Comparison of ENCODE assay signal across 15 cellular contexts in genomic region chr7:74028321-74028812, GRCh38. TPM values are rescaled to one million over a fixed set of nuclear protein-coding genes. Genes with fewer than 3 reads are reported as not detected.
A peak's percentile ranks its signal among the peaks of the same experiment; 100 is the strongest.
DNase-seq lines count a peak whose midpoint lies in the region; ATAC-seq and TF ChIP-seq lines count a peak whose summit lies in the region.
"Had no signal": no experiment of that assay in that cellular context is flagged by ENCODE, and none has a peak within 500 bp of the region (broad histone marks: within the 10 kb centered on the region; RNA-seq: fewer than 3 reads in every experiment).

No MANE protein-coding gene starts in this region.

- H3K4me1 ChIP-seq in fibroblast of lung (ENCODE audit: control insufficient read depth, extremely low read depth, insufficient read depth, low read length) (peaks cover 32% of the 10 kb centered on the region), neural progenitor cell (peaks cover 22% of the 10 kb centered on the region), thoracic aorta (ENCODE audit: control insufficient read depth in 1 of 2, low read depth in 2 of 2) (peaks cover 35 to 60% of the 10 kb centered on the region in 2 donors)

- no peaks in the 10 kb centered on the region for H3K36me3 Mint-ChIP-seq in neural progenitor cell
- H3K36me3 Mint-ChIP-seq: activated naive CD4-positive, alpha-beta T cell treated with anti-CD3 and anti-CD28 coated beads, Interleukin-2, amount 50 U/mL, for 24 hours; naive B cell had no signal

- CTCF ChIA-PET in RWPE1 (lab: Yijun Ruan, JAX), result interaction anchor here (0.6 to 1.1 kb wide), 3 partner anchors 48 to 516 kb away, joined by 3 to 5 read pairs (median 3); no protein-coding TSS in a partner anchor

- H2AFZ ChIP-seq in fibroblast of lung (ENCODE audit: low read length) (no peak overlapping the region), neural progenitor cell (replicated peaks) (no peak overlapping the region)

- peaks cover 20% of the 10 kb centered on the region for H3K27me3 Mint-ChIP-seq in neural progenitor cell (ENCODE audit: insufficient read depth, low read depth)

- H3K4me1 Mint-ChIP-seq in neural progenitor cell, result peaks cover 53% of the 10 kb centered on the region

- H3K4me3 Mint-ChIP-seq in neural progenitor cell, result no peak overlapping the region
- H3K4me3 Mint-ChIP-seq: activated CD4-positive, alpha-beta memory T cell treated with anti-CD3 and anti-CD28 coated beads, Interleukin-2, amount 10 ng/mL, durations not matched to agents 7 days and 5 days; activated naive CD4-positive, alpha-beta T cell treated with anti-CD3 and anti-CD28 coated beads, Interleukin-2, amount 50 U/mL, for 24 hours had no signal

- H3K9ac ChIP-seq in fibroblast of lung (ENCODE audit: insufficient read depth, low read length) (peak overlapping the region; percentile 54), neural progenitor cell (no peak overlapping the region)

- H3K27ac ChIP-seq in RWPE1 (peak overlapping the region; percentile 80), fibroblast of lung (ENCODE audit: insufficient read depth, low read length) (no peak overlapping the region), neural progenitor cell (no peak overlapping the region), thoracic aorta (peak overlapping the region; percentile 94 to 95)

- intact Hi-C loops in left colon (cut with DNase I, micrococcal nuclease), result loop anchor here in 1 of 2 donors (10.0 kb wide), 1 partner anchor 144 kb away; no protein-coding TSS in a partner anchor

- no peak for DNase-seq in RWPE1 (ENCODE audit: low spot score)
- no peak for DNase-seq in fibroblast of lung (ENCODE audit: low read depth in 2 of 2)
- no peak for DNase-seq in neural progenitor cell (ENCODE audit: low spot score)
- DNase-seq in thoracic aorta (ENCODE audit: low spot score), result no peak
- no peak for DNase-seq in SIG-M5 treated with dmso at 0.1 percent for 504 hours (lab: John Stamatoyannopoulos, UW; ENCODE audit: unreplicated experiment)
- no peak for DNase-seq in DMS153 (lab: John Stamatoyannopoulos, UW)
- no peak for DNase-seq in left colon
- DNase-seq: activated CD4-positive, alpha-beta memory T cell treated with anti-CD3 and anti-CD28 coated beads, Interleukin-2, amount 10 ng/mL, durations not matched to agents 7 days and 5 days; naive B cell; NCI-H526 treated with DMSO at 0.1 percent for 48 hours; stimulated activated CD4-positive, alpha-beta T cell treated with anti-CD3 and anti-CD28 coated beads, Interleukin-2, amount 100 ng/mL, for 24 hours; T-helper 1 cell had no signal

- H3K27me3 ChIP-seq in fibroblast of lung (ENCODE audit: control insufficient read depth, insufficient read depth, low read length) (peaks cover 10% of the 10 kb centered on the region), neural progenitor cell (peaks cover 10% of the 10 kb centered on the region), thoracic aorta (replicated peaks; ENCODE audit: insufficient read depth) (no peaks in the 10 kb centered on the region)

- ATAC-seq in thoracic aorta (ENCODE audit: insufficient number of reproducible peaks, low FRiP score, low read depth) (no peak), GM21526 (IDR thresholded peaks at IDR 0.05; ENCODE audit: low FRiP score, unreplicated experiment) (no peak), left colon (no peak)

- H4K20me1 ChIP-seq in fibroblast of lung (ENCODE audit: control insufficient read depth, extremely low read depth, insufficient read depth, low read length) (no peaks in the 10 kb centered on the region), neural progenitor cell (ENCODE audit: low read depth) (no peaks in the 10 kb centered on the region)

- H3K9me3 ChIP-seq in fibroblast of lung (ENCODE audit: control insufficient read depth, insufficient read depth, low read depth, low read length) (no peaks in the 10 kb centered on the region), neural progenitor cell (ENCODE audit: low read depth) (no peaks in the 10 kb centered on the region), thoracic aorta (no peaks in the 10 kb centered on the region)

- peaks cover 3% of the 10 kb centered on the region for H3F3A ChIP-seq in neural progenitor cell (ENCODE audit: low read depth)

- H3K4me3 ChIP-seq in fibroblast of lung (replicated peaks in 1 of 4; ENCODE audit: control extremely low read depth in 1 of 4, insufficient read depth in 1 of 4, low read depth in 3 of 4, low read length in 4 of 4) (peak overlapping the region in 1 of 4 experiments; percentile 57), neural progenitor cell (no peak overlapping the region), thoracic aorta (peak overlapping the region; percentile 82)

- no peaks in the 10 kb centered on the region for H3K9me3 Mint-ChIP-seq in neural progenitor cell
- H3K9me3 Mint-ChIP-seq: activated CD4-positive, alpha-beta memory T cell treated with anti-CD3 and anti-CD28 coated beads, Interleukin-2, amount 10 ng/mL, durations not matched to agents 7 days and 5 days; activated naive CD4-positive, alpha-beta T cell treated with anti-CD3 and anti-CD28 coated beads, Interleukin-2, amount 50 U/mL, for 24 hours; naive B cell had no signal

- no peak overlapping the region for H3K27ac Mint-ChIP-seq in neural progenitor cell
- H3K27ac Mint-ChIP-seq: activated CD4-positive, alpha-beta memory T cell treated with anti-CD3 and anti-CD28 coated beads, Interleukin-2, amount 10 ng/mL, durations not matched to agents 7 days and 5 days; activated naive CD4-positive, alpha-beta T cell treated with anti-CD3 and anti-CD28 coated beads, Interleukin-2, amount 50 U/mL, for 24 hours had no signal

- no peaks in the 10 kb centered on the region for H3K36me3 ChIP-seq in fibroblast of lung (ENCODE audit: control insufficient read depth, insufficient read depth, low read length)
- H3K36me3 ChIP-seq in neural progenitor cell, result no peaks in the 10 kb centered on the region
- H3K36me3 ChIP-seq in thoracic aorta, result peaks cover 21% of the 10 kb centered on the region

- TF ChIP-seq CTCF in RWPE1 (conservative IDR thresholded peaks at IDR 0.05; ENCODE audit: low read depth), result no peak
- no peak for TF ChIP-seq CTCF in fibroblast of lung (conservative IDR thresholded peaks at IDR 0.05 in 1 of 2, IDR thresholded peaks at IDR 0.05 in 1 of 2; ENCODE audit: low read depth in 1 of 2, low read length in 2 of 2)
- no peak for TF ChIP-seq CTCF in neural progenitor cell (IDR thresholded peaks at IDR 0.05)
- no peak for TF ChIP-seq CTCF in thoracic aorta (IDR thresholded peaks at IDR 0.05)

- POLR2A ChIA-PET in RWPE1 (lab: Yijun Ruan, JAX; ENCODE audit: low non-redundant PET), result no interaction called here

- H3K4me2 ChIP-seq in fibroblast of lung (ENCODE audit: extremely low read depth, insufficient read depth, low read length) (peak overlapping the region; percentile 60), neural progenitor cell (peak overlapping the region; percentile 42)

- H3K79me2 ChIP-seq in fibroblast of lung (ENCODE audit: control insufficient read depth, insufficient read depth, low read length), result no peaks in the 10 kb centered on the region
- no peaks in the 10 kb centered on the region for H3K79me2 ChIP-seq in neural progenitor cell (ENCODE audit: low read depth)

RNA-seq across cellular contexts. Expression of gene ELN, which starts 0.4 kb away (rescaled TPM):
- total RNA-seq in fibroblast of lung (2.1 and 6.4 TPM in 2 replicates), neural progenitor cell (ENCODE audit: low replicate concordance) (0.47 and 1.1 TPM in 2 replicates), thoracic aorta (1,000 to 10,000 TPM; 1,484 to 3,836 TPM), left colon (10 to 100 TPM; 10.3 to 15.0 TPM)
- polyA plus RNA-seq in fibroblast of lung, result 1.9 and 11.0 TPM in 2 replicates
- 2.8 and 16.3 TPM in 2 replicates for polyA plus RNA-seq in fibroblast of lung (2012)
- 3.0 and 11.0 TPM in 2 replicates for polyA minus RNA-seq in fibroblast of lung (ENCODE audit: low replicate concordance)
- total RNA-seq: activated CD4-positive, alpha-beta memory T cell treated with anti-CD3 and anti-CD28 coated beads, Interleukin-2, amount 10 ng/mL, durations not matched to agents 7 days and 5 days; MCF 10A had no signal

RNA-seq across cellular contexts. Expression of gene LIMK1, which starts 55.2 kb away (rescaled TPM):
- total RNA-seq in fibroblast of lung, result 14.9 and 22.5 TPM in 2 replicates
- 22.5 and 40.2 TPM in 2 replicates for polyA plus RNA-seq in fibroblast of lung
- polyA plus RNA-seq in fibroblast of lung (2012), result 31.6 and 53.2 TPM in 2 replicates
- polyA minus RNA-seq in fibroblast of lung (ENCODE audit: low replicate concordance), result 400 and 624 TPM in 2 replicates
- 29.9 and 66.6 TPM in 2 replicates for total RNA-seq in neural progenitor cell (ENCODE audit: low replicate concordance)
- total RNA-seq in thoracic aorta, result 10 to 100 TPM; 19.7 to 19.9 TPM
- total RNA-seq in left colon, result 10 to 100 TPM; 12.2 to 14.3 TPM

Comparison
In these comparisons a context has a peak if more than half of its experiments do, and no peak if none do; other contexts are left out.
1. H3K27ac ChIP-seq: peak in RWPE1 (single experiment) and thoracic aorta (2 of 2); none in fibroblast of lung (single experiment) and neural progenitor cell (single experiment).
2. RNA of gene ELN, which starts 0.4 kb away (total RNA-seq): 1,484 to 3,836 TPM in thoracic aorta; 10.3 to 15.0 TPM in left colon, 2.1 to 6.4 TPM in fibroblast of lung and 0.47 to 1.1 TPM in neural progenitor cell; every median in the first group is over 10 times any median in the second.